1 cellular context compared by ENCODE assay signal in genomic region chr12:108340037-108340436, GRCh38.
TF ChIP-seq lines count a peak whose summit lies in the region.

No MANE protein-coding gene starts in this region.

TF ChIP-seq in K562, 482 proteins besides CTCF, POLR2A, EP300 and RAD21:
- TF ChIP-seq ATF1 (CRISPR knock-in tag; IDR thresholded peaks at IDR 0.05) (no peak), ATF1 (tag; IDR thresholded peaks at IDR 0.05) (no peak), ZBTB17 (CRISPR knock-in tag; IDR thresholded peaks at IDR 0.05) (no peak), TOE1 (IDR thresholded peaks at IDR 0.05; ENCODE audit: borderline replicate concordance) (no peak), TOE1 (CRISPR knock-in tag; IDR thresholded peaks at IDR 0.05; ENCODE audit: borderline replicate concordance, low read depth) (no peak), GABPA (tag; conservative IDR thresholded peaks at IDR 0.05; ENCODE audit: low read depth) (no peak), CBX3 (IDR thresholded peaks at IDR 0.05; ENCODE audit: borderline replicate concordance in 1 of 2, low read length in 2 of 2) (no peak), SAP30 (IDR thresholded peaks at IDR 0.05; ENCODE audit: borderline replicate concordance, insufficient read depth, low read depth, low read length, poor library complexity, severe bottlenecking) (no peak), SETDB1 (IDR thresholded peaks at IDR 0.05; ENCODE audit: low read length) (no peak), NR2F6 (CRISPR knock-in tag; IDR thresholded peaks at IDR 0.05) (no peak), HNRNPH1 (optimal IDR thresholded peaks at IDR 0.05; ENCODE audit: low read depth, low read length) (no peak), EGR1 (conservative IDR thresholded peaks at IDR 0.05) (no peak)
- TF ChIP-seq, protein P1, sequence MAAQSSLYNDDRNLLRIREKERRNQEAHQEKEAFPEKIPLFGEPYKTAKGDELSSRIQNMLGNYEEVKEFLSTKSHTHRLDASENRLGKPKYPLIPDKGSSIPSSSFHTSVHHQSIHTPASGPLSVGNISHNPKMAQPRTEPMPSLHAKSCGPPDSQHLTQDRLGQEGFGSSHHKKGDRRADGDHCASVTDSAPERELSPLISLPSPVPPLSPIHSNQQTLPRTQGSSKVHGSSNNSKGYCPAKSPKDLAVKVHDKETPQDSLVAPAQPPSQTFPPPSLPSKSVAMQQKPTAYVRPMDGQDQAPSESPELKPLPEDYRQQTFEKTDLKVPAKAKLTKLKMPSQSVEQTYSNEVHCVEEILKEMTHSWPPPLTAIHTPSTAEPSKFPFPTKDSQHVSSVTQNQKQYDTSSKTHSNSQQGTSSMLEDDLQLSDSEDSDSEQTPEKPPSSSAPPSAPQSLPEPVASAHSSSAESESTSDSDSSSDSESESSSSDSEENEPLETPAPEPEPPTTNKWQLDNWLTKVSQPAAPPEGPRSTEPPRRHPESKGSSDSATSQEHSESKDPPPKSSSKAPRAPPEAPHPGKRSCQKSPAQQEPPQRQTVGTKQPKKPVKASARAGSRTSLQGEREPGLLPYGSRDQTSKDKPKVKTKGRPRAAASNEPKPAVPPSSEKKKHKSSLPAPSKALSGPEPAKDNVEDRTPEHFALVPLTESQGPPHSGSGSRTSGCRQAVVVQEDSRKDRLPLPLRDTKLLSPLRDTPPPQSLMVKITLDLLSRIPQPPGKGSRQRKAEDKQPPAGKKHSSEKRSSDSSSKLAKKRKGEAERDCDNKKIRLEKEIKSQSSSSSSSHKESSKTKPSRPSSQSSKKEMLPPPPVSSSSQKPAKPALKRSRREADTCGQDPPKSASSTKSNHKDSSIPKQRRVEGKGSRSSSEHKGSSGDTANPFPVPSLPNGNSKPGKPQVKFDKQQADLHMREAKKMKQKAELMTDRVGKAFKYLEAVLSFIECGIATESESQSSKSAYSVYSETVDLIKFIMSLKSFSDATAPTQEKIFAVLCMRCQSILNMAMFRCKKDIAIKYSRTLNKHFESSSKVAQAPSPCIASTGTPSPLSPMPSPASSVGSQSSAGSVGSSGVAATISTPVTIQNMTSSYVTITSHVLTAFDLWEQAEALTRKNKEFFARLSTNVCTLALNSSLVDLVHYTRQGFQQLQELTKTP (IDR thresholded peaks at IDR 0.05; ENCODE audit: low read depth in 1 of 2, partially characterized antibody in 2 of 2): no peak
- TF ChIP-seq, protein P2, sequence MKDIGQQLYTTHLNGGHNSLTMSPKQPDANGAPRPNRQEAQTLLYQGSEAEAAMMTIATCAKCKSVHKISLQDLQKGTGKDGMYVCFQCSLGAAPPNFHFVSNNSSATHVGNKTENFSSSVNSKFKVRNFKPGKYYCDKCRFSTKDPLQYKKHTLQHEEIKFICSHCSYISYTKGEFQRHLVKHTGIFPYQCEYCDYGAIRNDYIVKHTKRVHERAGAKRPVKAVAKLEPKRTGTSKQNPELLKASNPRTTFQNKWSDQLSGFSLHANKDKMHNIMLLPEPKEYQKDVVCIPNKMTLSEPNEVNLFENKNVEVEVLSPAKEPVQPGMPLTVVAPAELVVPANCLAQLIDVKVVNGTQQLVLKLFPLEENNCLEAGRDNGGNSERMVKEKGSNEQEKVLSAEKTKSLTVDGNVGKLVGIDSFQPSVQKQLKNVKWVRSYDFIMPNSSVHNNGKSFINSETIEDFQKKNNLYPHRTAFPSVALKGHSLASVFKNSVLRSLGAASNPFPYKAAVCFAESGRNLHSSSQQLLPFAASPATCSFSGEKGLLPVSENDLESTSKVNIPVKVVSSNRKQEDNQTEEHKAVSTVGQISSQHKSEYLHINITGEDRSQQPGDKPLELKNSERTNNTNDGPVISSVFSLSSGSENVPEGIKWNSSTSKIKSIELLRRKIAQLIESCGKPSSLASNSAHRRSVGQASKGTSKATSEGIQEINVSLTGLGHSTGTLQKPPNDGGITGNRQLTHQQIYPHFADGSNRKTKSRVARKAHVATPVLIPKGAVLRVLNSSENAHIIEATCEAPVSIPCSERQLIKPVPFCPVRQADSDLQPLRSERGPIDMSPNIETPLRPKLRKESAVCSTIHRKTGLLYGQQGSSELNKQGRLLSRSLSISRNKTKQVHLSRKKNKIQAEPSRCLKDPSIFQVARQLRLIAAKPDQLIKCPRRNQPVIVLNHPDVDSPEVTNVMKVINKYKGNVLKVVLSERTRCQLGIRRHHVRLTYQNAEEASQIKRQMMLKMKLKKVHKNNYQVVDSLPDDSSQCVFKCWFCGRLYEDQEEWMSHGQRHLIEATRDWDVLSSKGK (CRISPR knock-in tag; IDR thresholded peaks at IDR 0.05): no peak
- TF ChIP-seq, protein P3, sequence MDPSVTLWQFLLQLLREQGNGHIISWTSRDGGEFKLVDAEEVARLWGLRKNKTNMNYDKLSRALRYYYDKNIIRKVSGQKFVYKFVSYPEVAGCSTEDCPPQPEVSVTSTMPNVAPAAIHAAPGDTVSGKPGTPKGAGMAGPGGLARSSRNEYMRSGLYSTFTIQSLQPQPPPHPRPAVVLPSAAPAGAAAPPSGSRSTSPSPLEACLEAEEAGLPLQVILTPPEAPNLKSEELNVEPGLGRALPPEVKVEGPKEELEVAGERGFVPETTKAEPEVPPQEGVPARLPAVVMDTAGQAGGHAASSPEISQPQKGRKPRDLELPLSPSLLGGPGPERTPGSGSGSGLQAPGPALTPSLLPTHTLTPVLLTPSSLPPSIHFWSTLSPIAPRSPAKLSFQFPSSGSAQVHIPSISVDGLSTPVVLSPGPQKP (CRISPR knock-in tag; IDR thresholded peaks at IDR 0.05): no peak
- TF ChIP-seq, protein P4, sequence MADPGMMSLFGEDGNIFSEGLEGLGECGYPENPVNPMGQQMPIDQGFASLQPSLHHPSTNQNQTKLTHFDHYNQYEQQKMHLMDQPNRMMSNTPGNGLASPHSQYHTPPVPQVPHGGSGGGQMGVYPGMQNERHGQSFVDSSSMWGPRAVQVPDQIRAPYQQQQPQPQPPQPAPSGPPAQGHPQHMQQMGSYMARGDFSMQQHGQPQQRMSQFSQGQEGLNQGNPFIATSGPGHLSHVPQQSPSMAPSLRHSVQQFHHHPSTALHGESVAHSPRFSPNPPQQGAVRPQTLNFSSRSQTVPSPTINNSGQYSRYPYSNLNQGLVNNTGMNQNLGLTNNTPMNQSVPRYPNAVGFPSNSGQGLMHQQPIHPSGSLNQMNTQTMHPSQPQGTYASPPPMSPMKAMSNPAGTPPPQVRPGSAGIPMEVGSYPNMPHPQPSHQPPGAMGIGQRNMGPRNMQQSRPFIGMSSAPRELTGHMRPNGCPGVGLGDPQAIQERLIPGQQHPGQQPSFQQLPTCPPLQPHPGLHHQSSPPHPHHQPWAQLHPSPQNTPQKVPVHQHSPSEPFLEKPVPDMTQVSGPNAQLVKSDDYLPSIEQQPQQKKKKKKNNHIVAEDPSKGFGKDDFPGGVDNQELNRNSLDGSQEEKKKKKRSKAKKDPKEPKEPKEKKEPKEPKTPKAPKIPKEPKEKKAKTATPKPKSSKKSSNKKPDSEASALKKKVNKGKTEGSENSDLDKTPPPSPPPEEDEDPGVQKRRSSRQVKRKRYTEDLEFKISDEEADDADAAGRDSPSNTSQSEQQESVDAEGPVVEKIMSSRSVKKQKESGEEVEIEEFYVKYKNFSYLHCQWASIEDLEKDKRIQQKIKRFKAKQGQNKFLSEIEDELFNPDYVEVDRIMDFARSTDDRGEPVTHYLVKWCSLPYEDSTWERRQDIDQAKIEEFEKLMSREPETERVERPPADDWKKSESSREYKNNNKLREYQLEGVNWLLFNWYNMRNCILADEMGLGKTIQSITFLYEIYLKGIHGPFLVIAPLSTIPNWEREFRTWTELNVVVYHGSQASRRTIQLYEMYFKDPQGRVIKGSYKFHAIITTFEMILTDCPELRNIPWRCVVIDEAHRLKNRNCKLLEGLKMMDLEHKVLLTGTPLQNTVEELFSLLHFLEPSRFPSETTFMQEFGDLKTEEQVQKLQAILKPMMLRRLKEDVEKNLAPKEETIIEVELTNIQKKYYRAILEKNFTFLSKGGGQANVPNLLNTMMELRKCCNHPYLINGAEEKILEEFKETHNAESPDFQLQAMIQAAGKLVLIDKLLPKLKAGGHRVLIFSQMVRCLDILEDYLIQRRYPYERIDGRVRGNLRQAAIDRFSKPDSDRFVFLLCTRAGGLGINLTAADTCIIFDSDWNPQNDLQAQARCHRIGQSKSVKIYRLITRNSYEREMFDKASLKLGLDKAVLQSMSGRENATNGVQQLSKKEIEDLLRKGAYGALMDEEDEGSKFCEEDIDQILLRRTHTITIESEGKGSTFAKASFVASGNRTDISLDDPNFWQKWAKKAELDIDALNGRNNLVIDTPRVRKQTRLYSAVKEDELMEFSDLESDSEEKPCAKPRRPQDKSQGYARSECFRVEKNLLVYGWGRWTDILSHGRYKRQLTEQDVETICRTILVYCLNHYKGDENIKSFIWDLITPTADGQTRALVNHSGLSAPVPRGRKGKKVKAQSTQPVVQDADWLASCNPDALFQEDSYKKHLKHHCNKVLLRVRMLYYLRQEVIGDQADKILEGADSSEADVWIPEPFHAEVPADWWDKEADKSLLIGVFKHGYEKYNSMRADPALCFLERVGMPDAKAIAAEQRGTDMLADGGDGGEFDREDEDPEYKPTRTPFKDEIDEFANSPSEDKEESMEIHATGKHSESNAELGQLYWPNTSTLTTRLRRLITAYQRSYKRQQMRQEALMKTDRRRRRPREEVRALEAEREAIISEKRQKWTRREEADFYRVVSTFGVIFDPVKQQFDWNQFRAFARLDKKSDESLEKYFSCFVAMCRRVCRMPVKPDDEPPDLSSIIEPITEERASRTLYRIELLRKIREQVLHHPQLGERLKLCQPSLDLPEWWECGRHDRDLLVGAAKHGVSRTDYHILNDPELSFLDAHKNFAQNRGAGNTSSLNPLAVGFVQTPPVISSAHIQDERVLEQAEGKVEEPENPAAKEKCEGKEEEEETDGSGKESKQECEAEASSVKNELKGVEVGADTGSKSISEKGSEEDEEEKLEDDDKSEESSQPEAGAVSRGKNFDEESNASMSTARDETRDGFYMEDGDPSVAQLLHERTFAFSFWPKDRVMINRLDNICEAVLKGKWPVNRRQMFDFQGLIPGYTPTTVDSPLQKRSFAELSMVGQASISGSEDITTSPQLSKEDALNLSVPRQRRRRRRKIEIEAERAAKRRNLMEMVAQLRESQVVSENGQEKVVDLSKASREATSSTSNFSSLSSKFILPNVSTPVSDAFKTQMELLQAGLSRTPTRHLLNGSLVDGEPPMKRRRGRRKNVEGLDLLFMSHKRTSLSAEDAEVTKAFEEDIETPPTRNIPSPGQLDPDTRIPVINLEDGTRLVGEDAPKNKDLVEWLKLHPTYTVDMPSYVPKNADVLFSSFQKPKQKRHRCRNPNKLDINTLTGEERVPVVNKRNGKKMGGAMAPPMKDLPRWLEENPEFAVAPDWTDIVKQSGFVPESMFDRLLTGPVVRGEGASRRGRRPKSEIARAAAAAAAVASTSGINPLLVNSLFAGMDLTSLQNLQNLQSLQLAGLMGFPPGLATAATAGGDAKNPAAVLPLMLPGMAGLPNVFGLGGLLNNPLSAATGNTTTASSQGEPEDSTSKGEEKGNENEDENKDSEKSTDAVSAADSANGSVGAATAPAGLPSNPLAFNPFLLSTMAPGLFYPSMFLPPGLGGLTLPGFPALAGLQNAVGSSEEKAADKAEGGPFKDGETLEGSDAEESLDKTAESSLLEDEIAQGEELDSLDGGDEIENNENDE (IDR thresholded peaks at IDR 0.05; ENCODE audit: low read depth, low read length): no peak
- TF ChIP-seq, protein P5, sequence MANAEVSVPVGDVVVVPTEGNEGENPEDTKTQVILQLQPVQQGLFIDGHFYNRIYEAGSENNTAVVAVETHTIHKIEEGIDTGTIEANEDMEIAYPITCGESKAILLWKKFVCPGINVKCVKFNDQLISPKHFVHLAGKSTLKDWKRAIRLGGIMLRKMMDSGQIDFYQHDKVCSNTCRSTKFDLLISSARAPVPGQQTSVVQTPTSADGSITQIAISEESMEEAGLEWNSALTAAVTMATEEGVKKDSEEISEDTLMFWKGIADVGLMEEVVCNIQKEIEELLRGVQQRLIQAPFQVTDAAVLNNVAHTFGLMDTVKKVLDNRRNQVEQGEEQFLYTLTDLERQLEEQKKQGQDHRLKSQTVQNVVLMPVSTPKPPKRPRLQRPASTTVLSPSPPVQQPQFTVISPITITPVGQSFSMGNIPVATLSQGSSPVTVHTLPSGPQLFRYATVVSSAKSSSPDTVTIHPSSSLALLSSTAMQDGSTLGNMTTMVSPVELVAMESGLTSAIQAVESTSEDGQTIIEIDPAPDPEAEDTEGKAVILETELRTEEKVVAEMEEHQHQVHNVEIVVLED (CRISPR knock-in tag; IDR thresholded peaks at IDR 0.05): no peak
- TF ChIP-seq, protein P6, sequence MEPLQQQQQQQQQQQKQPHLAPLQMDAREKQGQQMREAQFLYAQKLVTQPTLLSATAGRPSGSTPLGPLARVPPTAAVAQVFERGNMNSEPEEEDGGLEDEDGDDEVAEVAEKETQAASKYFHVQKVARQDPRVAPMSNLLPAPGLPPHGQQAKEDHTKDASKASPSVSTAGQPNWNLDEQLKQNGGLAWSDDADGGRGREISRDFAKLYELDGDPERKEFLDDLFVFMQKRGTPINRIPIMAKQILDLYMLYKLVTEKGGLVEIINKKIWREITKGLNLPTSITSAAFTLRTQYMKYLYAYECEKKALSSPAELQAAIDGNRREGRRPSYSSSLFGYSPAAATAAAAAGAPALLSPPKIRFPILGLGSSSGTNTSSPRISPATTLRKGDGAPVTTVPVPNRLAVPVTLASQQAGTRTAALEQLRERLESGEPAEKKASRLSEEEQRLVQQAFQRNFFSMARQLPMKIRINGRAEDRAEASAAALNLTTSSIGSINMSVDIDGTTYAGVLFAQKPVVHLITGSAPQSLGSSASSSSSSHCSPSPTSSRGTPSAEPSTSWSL (CRISPR knock-in tag; IDR thresholded peaks at IDR 0.05; ENCODE audit: borderline replicate concordance): no peak
TF ChIP-seq in K562: peak in this region for 0.
